8 cellular contexts compared by ENCODE assay signal in genomic region chr17:17783121-17783824, GRCh38. TPM values are rescaled to one million over a fixed set of nuclear protein-coding genes. Genes with fewer than 3 reads are reported as not detected.
DNase-seq lines count a peak whose midpoint lies in the region; ATAC-seq, FAIRE-seq and TF ChIP-seq lines count a peak whose summit lies in the region.

No MANE protein-coding gene starts in this region.

- peak overlapping the region; percentile 44 for H3K27ac ChIP-seq in KMS-11
- H3K27ac ChIP-seq in kidney (ENCODE audit: low read depth in 2 of 2, low read length in 2 of 2), result peak overlapping the region; percentile 74 to 86

- no peaks in the 10 kb centered on the region for H3K36me3 ChIP-seq in KMS-11 (ENCODE audit: insufficient read depth)
- H3K36me3 ChIP-seq in kidney (ENCODE audit: control insufficient read depth in 1 of 2, insufficient read depth in 2 of 2, low read length in 2 of 2), result no peaks in the 10 kb centered on the region

- POLR2A ChIA-PET in MCF 10A (lab: Yijun Ruan, JAX), result interaction anchor here (0.6 kb wide), 1 partner anchor 29 kb away, joined by 3 read pairs; no protein-coding TSS in a partner anchor

- peak overlapping the region; percentile 57 for H3K4me3 Mint-ChIP-seq in T-helper 1 cell treated with Interleukin-12 subunit alpha and Interleukin-12 subunit beta and Interleukin-4 antibody, amounts not matched to agents 30 μg/mL and 1 μg/mL, for 36 hours
- peak overlapping the region; percentile 66 for H3K4me3 Mint-ChIP-seq in MCF 10A (ENCODE audit: unreplicated experiment)

- no peak overlapping the region for H3K27ac Mint-ChIP-seq in T-helper 1 cell treated with Interleukin-12 subunit alpha and Interleukin-12 subunit beta and Interleukin-4 antibody, amounts not matched to agents 30 μg/mL and 1 μg/mL, for 36 hours
- no peak overlapping the region for H3K27ac Mint-ChIP-seq in MCF 10A (ENCODE audit: low read depth, unreplicated experiment)

- H3K4me1 Mint-ChIP-seq in T-helper 1 cell treated with Interleukin-12 subunit alpha and Interleukin-12 subunit beta and Interleukin-4 antibody, amounts not matched to agents 30 μg/mL and 1 μg/mL, for 36 hours (ENCODE audit: low read depth), result peaks cover 9% of the 10 kb centered on the region
- H3K4me1 Mint-ChIP-seq in MCF 10A (ENCODE audit: insufficient read depth, unreplicated experiment), result peaks cover 18% of the 10 kb centered on the region

- no peaks in the 10 kb centered on the region for H3K9me3 Mint-ChIP-seq in T-helper 1 cell treated with Interleukin-12 subunit alpha and Interleukin-12 subunit beta and Interleukin-4 antibody, amounts not matched to agents 30 μg/mL and 1 μg/mL, for 36 hours
- H3K9me3 Mint-ChIP-seq in MCF 10A (ENCODE audit: unreplicated experiment), result no peaks in the 10 kb centered on the region

- no peak overlapping the region for H3K4me3 ChIP-seq in KMS-11 (IDR thresholded peaks at IDR 0.05; ENCODE audit: insufficient read depth, low read depth, low read length)
- peak overlapping the region in 1 of 2 donors; percentile 46 for H3K4me3 ChIP-seq in kidney (ENCODE audit: low read length in 2 of 2)

- H2AFZ ChIP-seq in KMS-11 (ENCODE audit: low read depth), result 0 out of 2 replicates have a peak overlapping the region, but pooled peaks have one; percentile 22

- H3K9me3 ChIP-seq in kidney (ENCODE audit: control insufficient read depth in 1 of 2, low read length in 2 of 2), result no peaks in the 10 kb centered on the region

- DNase-seq in MCF 10A (ENCODE audit: unreplicated experiment), result peak; percentile 58
- DNase-seq in kidney, result peak; percentile 90
- peak in 2 of 3 donors; percentile 27 to 44 for DNase-seq in stimulated activated CD4-positive, alpha-beta T cell treated with anti-CD3 and anti-CD28 coated beads, Interleukin-12 subunit alpha, Interleukin-12 subunit beta, amount 100 ng/mL, for 48 hours (ENCODE audit: low read depth in 2 of 3, low spot score in 1 of 3)

- H3K4me1 ChIP-seq in KMS-11 (ENCODE audit: low read depth, poor library complexity, severe bottlenecking), result peaks cover 14% of the 10 kb centered on the region
- peaks cover 4 to 29% of the 10 kb centered on the region in 2 donors for H3K4me1 ChIP-seq in kidney (ENCODE audit: control insufficient read depth in 1 of 2, insufficient read depth in 1 of 2, low read depth in 1 of 2, low read length in 2 of 2)

- no peaks in the 10 kb centered on the region for H3K27me3 ChIP-seq in KMS-11 (ENCODE audit: insufficient read depth, low read depth)

- intact Hi-C loops in MCF 10A (cut with micrococcal nuclease), result no loop called here
- intact Hi-C loops in kidney (cut with DNase I), result no loop called here

- TF ChIP-seq CTCF in GM12872 (IDR thresholded peaks at IDR 0.05; ENCODE audit: insufficient read depth, low read depth, low read length) (peak; percentile 33; the same call in 1 of the 3 replicates), KMS-11 (conservative IDR thresholded peaks at IDR 0.05; ENCODE audit: low read depth, low read length) (peak; percentile 29; the same call in 1 of the 2 replicates), MCF 10A (IDR thresholded peaks at IDR 0.05; ENCODE audit: unreplicated experiment) (peak; percentile 12), kidney (IDR thresholded peaks at IDR 0.05; ENCODE audit: borderline replicate concordance, extremely low read depth, insufficient read depth) (no peak)

- FAIRE-seq in kidney (lab: Jason Lieb, UNC), result no peak

- H3K79me2 ChIP-seq in KMS-11 (ENCODE audit: insufficient read depth, low read depth), result no peaks in the 10 kb centered on the region; the same call in 1 of the 2 replicates

- CTCF ChIA-PET in MCF 10A (lab: Yijun Ruan, JAX), result no interaction called here

- BruUV-seq in MCF 10A (replicated peaks; lab: Mats Ljungman, UMichigan), result no TSS peak

- H3K27me3 Mint-ChIP-seq in T-helper 1 cell treated with Interleukin-12 subunit alpha and Interleukin-12 subunit beta and Interleukin-4 antibody, amounts not matched to agents 30 μg/mL and 1 μg/mL, for 36 hours (ENCODE audit: low read depth), result peaks cover 33% of the 10 kb centered on the region
- H3K27me3 Mint-ChIP-seq in MCF 10A (ENCODE audit: insufficient read depth, unreplicated experiment), result no peaks in the 10 kb centered on the region

- peak overlapping the region; percentile 55; the same call in 1 of the 2 replicates for H3K9ac ChIP-seq in KMS-11
- peak overlapping the region in 1 of 2 donors; percentile 61 for H3K9ac ChIP-seq in kidney (ENCODE audit: low read length in 2 of 2)

- peaks cover 3% of the 10 kb centered on the region for H3K36me3 Mint-ChIP-seq in T-helper 1 cell treated with Interleukin-12 subunit alpha and Interleukin-12 subunit beta and Interleukin-4 antibody, amounts not matched to agents 30 μg/mL and 1 μg/mL, for 36 hours (ENCODE audit: low read depth)
- H3K36me3 Mint-ChIP-seq in MCF 10A (ENCODE audit: insufficient read depth, unreplicated experiment), result peaks cover 6% of the 10 kb centered on the region

- no peaks in the 10 kb centered on the region for H4K20me1 ChIP-seq in KMS-11 (ENCODE audit: insufficient read depth)

- ATAC-seq in GM21737 (IDR thresholded peaks at IDR 0.05; ENCODE audit: unreplicated experiment) (no peak), HG03095 (IDR thresholded peaks at IDR 0.05; ENCODE audit: unreplicated experiment) (no peak)

- peak overlapping the region; percentile 76 for H3K4me2 ChIP-seq in KMS-11

RNA-seq across cellular contexts. Expression of gene SREBF1, which starts 53.5 kb away (rescaled TPM):
- total RNA-seq in MCF 10A (2022), result 87.1 and 91.7 TPM in 2 replicates
- 48.3 TPM for total RNA-seq in kidney
- 37.6 TPM for polyA plus RNA-seq in kidney (ENCODE audit: insufficient read depth, low read depth, low replicate concordance)

Comparison
In these comparisons a context has a peak if more than half of its experiments do, and no peak if none do; other contexts are left out.
1. DNase-seq: peak in every context shown above with its lines; median percentile 90 in kidney; 58 in MCF 10A; 36 in stimulated activated CD4-positive, alpha-beta T cell treated with anti-CD3 and anti-CD28 coated beads, Interleukin-12 subunit alpha, Interleukin-12 subunit beta, amount 100 ng/mL, for 48 hours.